In genomic region chr11:67160872-67161783, GRCh38 we compare ENCODE assay signal across 15 cellular contexts. TPM values are rescaled to one million over a fixed set of nuclear protein-coding genes. Genes with fewer than 3 reads are reported as not detected.
DNase-seq lines count a peak whose midpoint lies in the region; ATAC-seq and TF ChIP-seq lines count a peak whose summit lies in the region.
"Had no signal": no experiment of that assay in that cellular context is flagged by ENCODE, and none has a peak within 500 bp of the region (broad histone marks: within the 10 kb centered on the region; RNA-seq: fewer than 3 reads in every experiment).

No MANE protein-coding gene starts in this region.

- no peaks in the 10 kb centered on the region for H3K9me3 ChIP-seq in IMR-90 (ENCODE audit: control insufficient read depth, insufficient read depth, low read length)
- no peaks in the 10 kb centered on the region for H3K9me3 ChIP-seq in lower lobe of right lung
- H3K9me3 ChIP-seq in stomach = no peaks in the 10 kb centered on the region
- no peaks in the 10 kb centered on the region for H3K9me3 ChIP-seq in gastrocnemius medialis

- no CpG with 5 or more reads among the region's 5 CpGs for WGBS in IMR-90 (ENCODE audit: extremely low coverage in 2 of 2, insufficient read length in 1 of 2), 2 experiments
- WGBS in stomach, 5 donors = 80 to 90% (median 83%) methylated on average over 5 of the region's 5 CpGs

- no peak overlapping the region for H3K23ac ChIP-seq in IMR-90 (ENCODE audit: low read depth, low read length)

- dilution Hi-C loops in IMR-90 (cut with HindIII; ENCODE audit: low sequenced_read_pairs, unreplicated experiment) = no loop called here

- no peak overlapping the region for H2AK9ac ChIP-seq in IMR-90 (replicated peaks; ENCODE audit: low read depth, low read length, poor library complexity)

- TF ChIP-seq POLR2A in IMR-90 (IDR thresholded peaks at IDR 0.05; ENCODE audit: low read depth, low read length) (no peak), stomach (IDR thresholded peaks at IDR 0.05) (no peak), gastrocnemius medialis (IDR thresholded peaks at IDR 0.05) (no peak)

- H3K27ac ChIP-seq in IMR-90 (ENCODE audit: insufficient read depth, low read length) = no peak overlapping the region
- H3K27ac ChIP-seq in lower lobe of right lung = no peak overlapping the region
- H3K27ac ChIP-seq in stomach = no peak overlapping the region
- no peak overlapping the region for H3K27ac ChIP-seq in gastrocnemius medialis
- H3K27ac ChIP-seq: foreskin keratinocyte had no signal

- H3K9me1 ChIP-seq in IMR-90 (ENCODE audit: insufficient read depth, low read length) = peaks cover 2% of the 10 kb centered on the region

- no peak overlapping the region for H4K91ac ChIP-seq in IMR-90 (ENCODE audit: insufficient read depth, low read depth, low read length)

- no peak for TF ChIP-seq CTCF in IMR-90 (conservative IDR thresholded peaks at IDR 0.05; ENCODE audit: low read depth, low read length)
- TF ChIP-seq CTCF in progenitor cell of endocrine pancreas (IDR thresholded peaks at IDR 0.05; ENCODE audit: unreplicated experiment) = peak; percentile 13
- TF ChIP-seq CTCF in lower lobe of right lung (IDR thresholded peaks at IDR 0.05) = no peak
- TF ChIP-seq CTCF in stomach (IDR thresholded peaks at IDR 0.05) = no peak
- TF ChIP-seq CTCF in gastrocnemius medialis (IDR thresholded peaks at IDR 0.05 in 4 of 5, conservative IDR thresholded peaks at IDR 0.05 in 1 of 5) = no peak

- H3K4me3 Mint-ChIP-seq in activated CD4-positive, alpha-beta memory T cell treated with anti-CD3 and anti-CD28 coated beads for 36 hours = no peak overlapping the region
- H3K4me3 Mint-ChIP-seq in activated CD4-positive, alpha-beta memory T cell treated with anti-CD3 and anti-CD28 coated beads, Interleukin-2, amount 10 ng/mL, durations not matched to agents 7 days and 5 days = no peak overlapping the region
- no peak overlapping the region for H3K4me3 Mint-ChIP-seq in central memory CD8-positive, alpha-beta T cell
- no peak overlapping the region for H3K4me3 Mint-ChIP-seq in progenitor cell of endocrine pancreas (ENCODE audit: low read depth)

- H3K18ac ChIP-seq in IMR-90 (ENCODE audit: low read depth, low read length) = no peak overlapping the region

- H3K14ac ChIP-seq in IMR-90 (replicated peaks; ENCODE audit: low read depth, low read length) = no peak overlapping the region

- no peaks in the 10 kb centered on the region for H3K27me3 ChIP-seq in IMR-90 (ENCODE audit: control insufficient read depth, insufficient read depth, low read length)
- no peaks in the 10 kb centered on the region for H3K27me3 ChIP-seq in lower lobe of right lung (ENCODE audit: low read depth)
- H3K27me3 ChIP-seq in stomach = no peaks in the 10 kb centered on the region
- no peaks in the 10 kb centered on the region for H3K27me3 ChIP-seq in gastrocnemius medialis
- H3K27me3 ChIP-seq: foreskin keratinocyte had no signal

- no peak overlapping the region for H3K9ac ChIP-seq in IMR-90 (ENCODE audit: low read depth, low read length)

- no peak overlapping the region for H2BK5ac ChIP-seq in IMR-90 (ENCODE audit: low read depth, low read length, poor library complexity, severe bottlenecking)

- intact Hi-C loops in activated CD4-positive, alpha-beta memory T cell treated with anti-CD3 and anti-CD28 coated beads for 36 hours (cut with micrococcal nuclease) = loop anchor here (5.0 kb wide), 1 partner anchor 44 kb away; the partner anchor contains the start of gene KDM2A
- intact Hi-C loops in IMR-90 (cut with micrococcal nuclease) (no loop called here), lower lobe of right lung (cut with DNase I) (no loop called here), stomach (cut with DNase I; ENCODE audit: low total_unique reads) (loop anchor here (10.0 kb wide), 1 partner anchor 76 kb away; no protein-coding TSS in a partner anchor), gastrocnemius medialis (cut with DNase I; ENCODE audit: low total_unique reads) (no loop called here)

- H4K5ac ChIP-seq in IMR-90 (ENCODE audit: low read depth, low read length) = no peak overlapping the region

- POLR2A ChIA-PET in activated CD4-positive, alpha-beta memory T cell treated with anti-CD3 and anti-CD28 coated beads for 36 hours (lab: Charles Lee) = interaction anchor here (0.6 kb wide), 1 partner anchor 1885 kb away, joined by 4 read pairs; no protein-coding TSS in a partner anchor
- POLR2A ChIA-PET in activated CD4-positive, alpha-beta memory T cell treated with anti-CD3 and anti-CD28 coated beads, Interleukin-2, amount 10 ng/mL, durations not matched to agents 7 days and 5 days (lab: Charles Lee) = no interaction called here
- POLR2A ChIA-PET in IMR-90 (lab: Charles Lee; ENCODE audit: unreplicated experiment) = interaction anchor here (0.6 kb wide), 1 partner anchor 191 kb away, joined by 3 read pairs; no protein-coding TSS in a partner anchor

- H2BK120ac ChIP-seq in IMR-90 (ENCODE audit: low read depth, low read length) = no peak overlapping the region

- H3K4me1 ChIP-seq in IMR-90 (ENCODE audit: control insufficient read depth, insufficient read depth, low read length) (peaks cover 8% of the 10 kb centered on the region), lower lobe of right lung (peaks cover 22% of the 10 kb centered on the region), stomach (peaks cover 0 to 57% (median 30%) of the 10 kb centered on the region in 4 donors), gastrocnemius medialis (peaks cover 12 to 29% of the 10 kb centered on the region in 2 donors)

- H3K36me3 ChIP-seq in IMR-90 (ENCODE audit: control insufficient read depth, insufficient read depth, low read length) (no peaks in the 10 kb centered on the region), lower lobe of right lung (no peaks in the 10 kb centered on the region), stomach (peaks cover 0 to 9% (median 8%) of the 10 kb centered on the region in 4 donors), gastrocnemius medialis (no peaks in the 10 kb centered on the region)

- H3K4me1 Mint-ChIP-seq in activated CD4-positive, alpha-beta memory T cell treated with anti-CD3 and anti-CD28 coated beads for 36 hours (ENCODE audit: low read depth) = peaks cover 47% of the 10 kb centered on the region
- peaks cover 22% of the 10 kb centered on the region for H3K4me1 Mint-ChIP-seq in activated CD4-positive, alpha-beta memory T cell treated with anti-CD3 and anti-CD28 coated beads, Interleukin-2, amount 10 ng/mL, durations not matched to agents 7 days and 5 days
- peaks cover 69% of the 10 kb centered on the region for H3K4me1 Mint-ChIP-seq in central memory CD8-positive, alpha-beta T cell
- peaks cover 11% of the 10 kb centered on the region for H3K4me1 Mint-ChIP-seq in progenitor cell of endocrine pancreas (ENCODE audit: low read depth)

- peak overlapping the region; percentile 57 for H3K27ac Mint-ChIP-seq in activated CD4-positive, alpha-beta memory T cell treated with anti-CD3 and anti-CD28 coated beads for 36 hours
- H3K27ac Mint-ChIP-seq in activated CD4-positive, alpha-beta memory T cell treated with anti-CD3 and anti-CD28 coated beads, Interleukin-2, amount 10 ng/mL, durations not matched to agents 7 days and 5 days = no peak overlapping the region
- peak overlapping the region; percentile 77 for H3K27ac Mint-ChIP-seq in central memory CD8-positive, alpha-beta T cell (ENCODE audit: low read depth)
- H3K27ac Mint-ChIP-seq in progenitor cell of endocrine pancreas = no peak overlapping the region

- no peak overlapping the region for H3K4me2 ChIP-seq in IMR-90 (ENCODE audit: low read depth, low read length)

- H2BK15ac ChIP-seq in IMR-90 (ENCODE audit: low read depth, low read length) = no peak overlapping the region

- peaks cover 8 to 73% of the 10 kb centered on the region in 2 experiments for H3K79me1 ChIP-seq in IMR-90 (ENCODE audit: low read depth in 1 of 2, low read length in 2 of 2)

- no peaks in the 10 kb centered on the region for H3K36me3 Mint-ChIP-seq in activated CD4-positive, alpha-beta memory T cell treated with anti-CD3 and anti-CD28 coated beads for 36 hours
- H3K36me3 Mint-ChIP-seq in activated CD4-positive, alpha-beta memory T cell treated with anti-CD3 and anti-CD28 coated beads, Interleukin-2, amount 10 ng/mL, durations not matched to agents 7 days and 5 days (ENCODE audit: low read depth) = peaks cover 18% of the 10 kb centered on the region
- peaks cover 22% of the 10 kb centered on the region for H3K36me3 Mint-ChIP-seq in central memory CD8-positive, alpha-beta T cell (ENCODE audit: insufficient read depth)
- peaks cover 5% of the 10 kb centered on the region for H3K36me3 Mint-ChIP-seq in progenitor cell of endocrine pancreas (ENCODE audit: insufficient read depth)

- H4K8ac ChIP-seq in IMR-90 (ENCODE audit: low read depth in 2 of 2, low read length in 2 of 2) = no peak overlapping the region

- H2AK5ac ChIP-seq in IMR-90 (ENCODE audit: low read depth, low read length) = no peak overlapping the region

- no peak overlapping the region for H2BK20ac ChIP-seq in IMR-90 (ENCODE audit: low read depth, low read length)

- no peak overlapping the region for H2AFZ ChIP-seq in IMR-90 (replicated peaks; ENCODE audit: low read length, poor library complexity)

- ATAC-seq in IMR-90 (ENCODE audit: low read depth) (peak; percentile 47), lower lobe of right lung (no peak), gastrocnemius medialis (no peak)
- peak; percentile 36 for ATAC-seq in central memory CD8-positive, alpha-beta T cell (replicated peaks; ENCODE audit: extremely low read depth, poor library complexity, severe bottlenecking)
- ATAC-seq: foreskin keratinocyte had no signal

- no TSS peak for BruUV-seq in IMR-90 (replicated peaks; lab: Mats Ljungman, UMichigan)

- in situ Hi-C loops in IMR-90 (cut with MboI; ENCODE audit: low sequenced_read_pairs) = no loop called here
- in situ Hi-C loops in gastrocnemius medialis (cut with MboI; ENCODE audit: low sequenced_read_pairs in 4 of 4) = loop anchor here in 1 of 4 donors (10.0 kb wide), 1 partner anchor 76 kb away; no protein-coding TSS in a partner anchor

- no peak overlapping the region for H3K4ac ChIP-seq in IMR-90 (ENCODE audit: low read depth, low read length)

- H4K20me1 ChIP-seq in IMR-90 (ENCODE audit: insufficient read depth, low read length) = peaks cover 77% of the 10 kb centered on the region

- no peaks in the 10 kb centered on the region for H3K9me3 Mint-ChIP-seq in activated CD4-positive, alpha-beta memory T cell treated with anti-CD3 and anti-CD28 coated beads for 36 hours
- no peaks in the 10 kb centered on the region for H3K9me3 Mint-ChIP-seq in activated CD4-positive, alpha-beta memory T cell treated with anti-CD3 and anti-CD28 coated beads, Interleukin-2, amount 10 ng/mL, durations not matched to agents 7 days and 5 days
- H3K9me3 Mint-ChIP-seq in central memory CD8-positive, alpha-beta T cell = no peaks in the 10 kb centered on the region
- H3K9me3 Mint-ChIP-seq in progenitor cell of endocrine pancreas (ENCODE audit: low read depth) = no peaks in the 10 kb centered on the region

- DNase-seq in activated CD4-positive, alpha-beta memory T cell treated with anti-CD3 and anti-CD28 coated beads for 36 hours = no peak
- no peak for DNase-seq in activated CD4-positive, alpha-beta memory T cell treated with anti-CD3 and anti-CD28 coated beads, Interleukin-2, amount 10 ng/mL, durations not matched to agents 7 days and 5 days
- DNase-seq in IMR-90 = peak; percentile 74
- no peak for DNase-seq in central memory CD8-positive, alpha-beta T cell (ENCODE audit: low spot score in 2 of 2)
- DNase-seq in progenitor cell of endocrine pancreas (ENCODE audit: low spot score, unreplicated experiment) = no peak
- DNase-seq in lower lobe of right lung = no peak
- no peak for DNase-seq in stomach
- DNase-seq in gastrocnemius medialis = no peak
- DNase-seq: foreskin keratinocyte; GF-D8; kidney glomerular epithelial cell; NCI-H2029 treated with DMSO at 0.1 percent for 48 hours; NK-92 treated with Interleukin-12 subunit alpha and Interleukin-12 subunit beta, amount 100 ng/mL, for 24 hours; stimulated activated CD4-positive, alpha-beta T cell treated with anti-CD3 and anti-CD28 coated beads, Interleukin-4, amount 100 ng/mL, for 1 hour; substantia nigra had no signal

- no peak overlapping the region for H3K4me3 ChIP-seq in IMR-90 (ENCODE audit: insufficient read depth, low read depth, low read length)
- no peak overlapping the region for H3K4me3 ChIP-seq in lower lobe of right lung
- H3K4me3 ChIP-seq in stomach = no peak overlapping the region
- H3K4me3 ChIP-seq in gastrocnemius medialis = no peak overlapping the region

- TF ChIP-seq RAD21 in IMR-90 (IDR thresholded peaks at IDR 0.05; ENCODE audit: low read length) = no peak

- H3K27me3 Mint-ChIP-seq in activated CD4-positive, alpha-beta memory T cell treated with anti-CD3 and anti-CD28 coated beads for 36 hours = no peaks in the 10 kb centered on the region
- no peaks in the 10 kb centered on the region for H3K27me3 Mint-ChIP-seq in activated CD4-positive, alpha-beta memory T cell treated with anti-CD3 and anti-CD28 coated beads, Interleukin-2, amount 10 ng/mL, durations not matched to agents 7 days and 5 days
- no peaks in the 10 kb centered on the region for H3K27me3 Mint-ChIP-seq in central memory CD8-positive, alpha-beta T cell
- H3K27me3 Mint-ChIP-seq in progenitor cell of endocrine pancreas = no peaks in the 10 kb centered on the region

- TF ChIP-seq EP300 in stomach (IDR thresholded peaks at IDR 0.05) = no peak

- CTCF ChIA-PET in activated CD4-positive, alpha-beta memory T cell treated with anti-CD3 and anti-CD28 coated beads for 36 hours (lab: Charles Lee) = interaction anchor here (0.6 to 1.2 kb wide), 2 partner anchors 10 to 15 kb away, joined by 4 read pairs; no protein-coding TSS in a partner anchor
- CTCF ChIA-PET in activated CD4-positive, alpha-beta memory T cell treated with anti-CD3 and anti-CD28 coated beads, Interleukin-2, amount 10 ng/mL, durations not matched to agents 7 days and 5 days (lab: Charles Lee) = no interaction called here
- CTCF ChIA-PET in IMR-90 (lab: Yijun Ruan, JAX) = no interaction called here

- H3K56ac ChIP-seq in IMR-90 (ENCODE audit: extremely low read depth, insufficient read depth, low read length) = no peak overlapping the region

RNA-seq across cellular contexts. Expression of gene KDM2A, which starts 42.1 kb away (rescaled TPM):
- 10 to 100 TPM; 65.1 to 69.6 TPM for total RNA-seq in activated CD4-positive, alpha-beta memory T cell treated with anti-CD3 and anti-CD28 coated beads for 36 hours
- total RNA-seq in activated CD4-positive, alpha-beta memory T cell treated with anti-CD3 and anti-CD28 coated beads, Interleukin-2, amount 10 ng/mL, durations not matched to agents 7 days and 5 days = 10 to 100 TPM; 87.1 to 95.9 TPM
- total RNA-seq in IMR-90 (2012; rRNA removed) = 26.7 and 27.8 TPM in 2 replicates
- 42.6 and 47.5 TPM in 2 replicates for polyA plus RNA-seq in IMR-90 (2012; rRNA removed)
- polyA plus RNA-seq in IMR-90 (2012; cell fraction: cytosol; rRNA removed) = 21.5 and 29.5 TPM in 2 replicates
- 160 and 177 TPM in 2 replicates for polyA plus RNA-seq in IMR-90 (2012; cell fraction: nucleus; rRNA removed; ENCODE audit: low replicate concordance)
- 102 and 108 TPM in 2 replicates for total RNA-seq in progenitor cell of endocrine pancreas
- 80.5 TPM for total RNA-seq in lower lobe of right lung
- total RNA-seq in stomach = 100 to 1,000 TPM in 3 of 5 donors, 10 to 100 TPM in 2; 50.7 to 125 (median 110) TPM
- 10 to 100 TPM; 15.4 to 24.9 (median 20.0) TPM for polyA plus RNA-seq in stomach
- 10 to 100 TPM; 34.8 to 55.0 (median 44.9) TPM for total RNA-seq in gastrocnemius medialis

Comparison
In these comparisons a context has a peak if more than half of its experiments do, and no peak if none do; other contexts are left out.
1. H3K27ac Mint-ChIP-seq: peak in activated CD4-positive, alpha-beta memory T cell treated with anti-CD3 and anti-CD28 coated beads for 36 hours (single experiment) and central memory CD8-positive, alpha-beta T cell (single experiment); none in activated CD4-positive, alpha-beta memory T cell treated with anti-CD3 and anti-CD28 coated beads, Interleukin-2, amount 10 ng/mL, durations not matched to agents 7 days and 5 days (single experiment) and progenitor cell of endocrine pancreas (single experiment).
2. ATAC-seq: peak in IMR-90 (single experiment) and central memory CD8-positive, alpha-beta T cell (single experiment); none in lower lobe of right lung (0 of 2) and gastrocnemius medialis (0 of 2).
3. intact Hi-C loops: an anchor here in activated CD4-positive, alpha-beta memory T cell treated with anti-CD3 and anti-CD28 coated beads for 36 hours (5.0 kb wide) and stomach (10.0 kb wide); none called in IMR-90, lower lobe of right lung and gastrocnemius medialis.